In genomic region chr2:219175928-219176817, GRCh38 we compare ENCODE assay signal across 8 cellular contexts. TPM values are rescaled to one million over a fixed set of nuclear protein-coding genes. Genes with fewer than 3 reads are reported as not detected.
DNase-seq lines count a peak whose midpoint lies in the region; ATAC-seq and TF ChIP-seq lines count a peak whose summit lies in the region.

No MANE protein-coding gene starts in this region.

- intact Hi-C loops in CD4-positive, alpha-beta T cell (cut with DNase I, micrococcal nuclease) = loop anchor here (1.0 to 10.0 kb wide), 9 partner anchors 35 to 779 kb away; partner anchors contain the start of genes CTDSP1 (in 1 of the 2), DNAJB2 (in 1 of the 2), GLB1L (in 1 of the 2) and STK11IP (in 1 of the 2)
- intact Hi-C loops in left colon (cut with DNase I, micrococcal nuclease) = no loop called here

- POLR2A ChIA-PET in CD4-positive, alpha-beta T cell (lab: Charles Lee) = interaction anchor here (0.6 to 5.5 kb wide), 31 partner anchors 9 to 503 kb away, joined by 3 to 139 read pairs (median 7); partner anchors contain the start of genes ABCB6, ANKZF1, ATG9A and DNAJB2

- TF ChIP-seq CTCF in CD4-positive, alpha-beta T cell (IDR thresholded peaks at IDR 0.05) = no peak

- peak; percentile 13 for ATAC-seq in CD4-positive, alpha-beta T cell (ENCODE audit: poor library complexity)
- ATAC-seq in GM19372 (IDR thresholded peaks at IDR 0.05; ENCODE audit: low read depth, unreplicated experiment) (peak; percentile 14), HG03442 (IDR thresholded peaks at IDR 0.05; ENCODE audit: unreplicated experiment) (peak; percentile 31), SK-N-SH treated with all-trans-retinoic acid at 6 μM for 48 hours (peak; percentile 70), left colon (peak; percentile 45)

- H3K4me3 Mint-ChIP-seq in CD4-positive, alpha-beta T cell = peak overlapping the region; percentile 94

- H3K27ac ChIP-seq in CD4-positive, alpha-beta T cell (ENCODE audit: low read depth, low read length) = peak overlapping the region; percentile 97

- H3K4me1 Mint-ChIP-seq in CD4-positive, alpha-beta T cell (ENCODE audit: low read depth) = peaks cover 68% of the 10 kb centered on the region

- H3K27ac Mint-ChIP-seq in CD4-positive, alpha-beta T cell = peak overlapping the region; percentile 99

- CTCF ChIA-PET in CD4-positive, alpha-beta T cell (lab: Charles Lee) = interaction anchor here (0.7 to 4.0 kb wide), 7 partner anchors 16 to 196 kb away, joined by 3 to 19 read pairs (median 6); partner anchors contain the start of genes ABCB6, NHEJ1 and ZFAND2B

- peaks cover 82% of the 10 kb centered on the region for H3K36me3 Mint-ChIP-seq in CD4-positive, alpha-beta T cell (ENCODE audit: low read depth)

- H3K27me3 Mint-ChIP-seq in CD4-positive, alpha-beta T cell = no peaks in the 10 kb centered on the region

- peak in 3 of 10 experiments; percentile 14 to 24 (median 15) for DNase-seq in CD4-positive, alpha-beta T cell
- DNase-seq in cerebellar cortex (ENCODE audit: low spot score) (peak; percentile 59), left colon (peak; percentile 71)
- peak; percentile 38 for DNase-seq in stimulated activated CD4-positive, alpha-beta T cell treated with anti-CD3 and anti-CD28 coated beads, Interleukin-4, amount 100 ng/mL, for 1 hour
- no peak for DNase-seq in effector CD8-positive, alpha-beta T cell (lab: John Stamatoyannopoulos, UW)

- no peaks in the 10 kb centered on the region for H3K27me3 ChIP-seq in CD4-positive, alpha-beta T cell (ENCODE audit: control insufficient read depth, insufficient read depth, low read length)

- H3K9me3 Mint-ChIP-seq in CD4-positive, alpha-beta T cell = no peaks in the 10 kb centered on the region

- no peaks in the 10 kb centered on the region for H3K9me3 ChIP-seq in CD4-positive, alpha-beta T cell (ENCODE audit: control insufficient read depth, low read length)

TF ChIP-seq in SK-N-SH treated with all-trans-retinoic acid at 6 μM for 48 hours, 23 proteins besides CTCF, POLR2A, EP300 and RAD21:
- TF ChIP-seq ESRRG (CRISPR knock-in tag; IDR thresholded peaks at IDR 0.05) = no peak
- TF ChIP-seq BACH2 (CRISPR knock-in tag; IDR thresholded peaks at IDR 0.05; ENCODE audit: borderline replicate concordance) = no peak
- TF ChIP-seq ZNF8 (CRISPR knock-in tag; IDR thresholded peaks at IDR 0.05) = no peak
- TF ChIP-seq SNAI2 (CRISPR knock-in tag; IDR thresholded peaks at IDR 0.05) = no peak
- TF ChIP-seq ARNTL (CRISPR knock-in tag; IDR thresholded peaks at IDR 0.05; ENCODE audit: borderline replicate concordance, low read depth) = no peak
TF ChIP-seq in SK-N-SH treated with all-trans-retinoic acid at 6 μM for 48 hours: peak in this region for 0.

RNA-seq across cellular contexts. Expression of gene CNPPD1, which starts 0.6 kb away (rescaled TPM):
- total RNA-seq in CD4-positive, alpha-beta T cell = 10 to 100 TPM; 42.3 to 43.4 TPM
- 100 to 1,000 TPM; 119 TPM for total RNA-seq in left colon

RNA-seq across cellular contexts. Expression of gene RETREG2, which starts 1.9 kb away (rescaled TPM):
- total RNA-seq in CD4-positive, alpha-beta T cell = 10 to 100 TPM; 82.3 to 83.2 TPM
- total RNA-seq in left colon = 100 to 1,000 TPM; 122 to 138 TPM

RNA-seq across cellular contexts. Expression of gene SLC23A3, which starts 6.3 kb away (rescaled TPM):
- total RNA-seq in CD4-positive, alpha-beta T cell = under 1 TPM; 0.36 to 0.96 TPM
- total RNA-seq in left colon = 1 to 10 TPM; 5.1 to 6.1 TPM

RNA-seq across cellular contexts. Expression of gene NHEJ1, which starts 15.6 kb away (rescaled TPM):
- 1 to 10 TPM; 7.2 to 8.5 TPM for total RNA-seq in CD4-positive, alpha-beta T cell
- 10 to 100 TPM; 45.4 to 56.1 TPM for total RNA-seq in left colon

RNA-seq across cellular contexts. Expression of gene ZFAND2B, which starts 30.4 kb away (rescaled TPM):
- total RNA-seq in CD4-positive, alpha-beta T cell = 10 to 100 TPM; 65.9 to 67.4 TPM
- 10 to 100 TPM; 78.0 to 89.9 TPM for total RNA-seq in left colon

Comparison
In these comparisons a context has a peak if more than half of its experiments do, and no peak if none do; other contexts are left out.
1. ATAC-seq: peak in every context shown above with its lines; median percentile 70 in SK-N-SH treated with all-trans-retinoic acid at 6 μM for 48 hours; 45 in left colon; 31 in HG03442; 14 in GM19372; 13 in CD4-positive, alpha-beta T cell.
2. intact Hi-C loops: an anchor here in CD4-positive, alpha-beta T cell (1.0 to 10.0 kb wide); none called in left colon.